ENCODE assay signal across 8 cellular contexts in genomic region chr1:1433804-1434130, GRCh38. TPM values are rescaled to one million over a fixed set of nuclear protein-coding genes. Genes with fewer than 3 reads are reported as not detected.
DNase-seq lines count a peak whose midpoint lies in the region; ATAC-seq and TF ChIP-seq lines count a peak whose summit lies in the region.

No MANE protein-coding gene starts in this region.

- H3K4me1 Mint-ChIP-seq in WTC11 = peaks cover 28% of the 10 kb centered on the region

- CTCF ChIA-PET in WTC11 (lab: Charles Lee) = interaction anchor here (0.5 to 2.1 kb wide), 9 partner anchors 13 to 82 kb away, joined by 3 to 11 read pairs (median 5); partner anchors contain the start of genes ANKRD65, AURKAIP1, CCNL2 and MRPL20

- intact Hi-C loops in prostate gland (cut with DNase I) = no loop called here

- no peak overlapping the region for H3K27ac Mint-ChIP-seq in WTC11

- POLR2A ChIA-PET in WTC11 (lab: Charles Lee) = interaction anchor here (0.6 to 2.5 kb wide), 5 partner anchors 10 to 66 kb away, joined by 3 to 7 read pairs (median 7); partner anchors contain the start of genes AURKAIP1 and CCNL2

- no peak for TF ChIP-seq POLR2A in prostate gland (IDR thresholded peaks at IDR 0.05)

- peak; percentile 24 for DNase-seq in GM19238 (ENCODE audit: insufficient read length, low spot score)
- DNase-seq in WTC11 (ENCODE audit: low spot score) = no peak
- DNase-seq in prostate gland (ENCODE audit: low spot score) = no peak
- no peak for DNase-seq in SIG-M5 treated with dmso at 0.1 percent for 504 hours (lab: John Stamatoyannopoulos, UW; ENCODE audit: unreplicated experiment)
- no peak for DNase-seq in NCI-H2029 (lab: John Stamatoyannopoulos, UW)
- DNase-seq in dedifferentiated amniotic fluid mesenchymal stem cell (ENCODE audit: extremely low spot score) = no peak

- peak overlapping the region in 1 of 2 donors; percentile 65 for H3K4me3 ChIP-seq in prostate gland

- no peaks in the 10 kb centered on the region for H3K36me3 Mint-ChIP-seq in WTC11

- ATAC-seq in WTC11 (no peak), esophagus mucosa (peak; percentile 19), HG02798 (IDR thresholded peaks at IDR 0.05; ENCODE audit: poor library complexity, unreplicated experiment) (no peak)

- H3K27me3 Mint-ChIP-seq in WTC11 (ENCODE audit: low read depth) = peaks cover 6% of the 10 kb centered on the region; the same call in 1 of the 2 replicates

- no peaks in the 10 kb centered on the region for H3K27me3 ChIP-seq in prostate gland (replicated peaks; ENCODE audit: insufficient read depth)

- H3K9me3 Mint-ChIP-seq in WTC11 = no peaks in the 10 kb centered on the region

- peak overlapping the region; percentile 96 for H3K27ac ChIP-seq in prostate gland

- H3K36me3 ChIP-seq in prostate gland = no peaks in the 10 kb centered on the region

- TF ChIP-seq CTCF in WTC11 (IDR thresholded peaks at IDR 0.05) (no peak), prostate gland (IDR thresholded peaks at IDR 0.05) (no peak)

- peaks cover 58% of the 10 kb centered on the region for H3K4me1 ChIP-seq in prostate gland (replicated peaks)

- no peaks in the 10 kb centered on the region for H3K9me3 ChIP-seq in prostate gland

- 7% methylated on average over 12 of the region's 12 CpGs for WGBS in prostate gland

- peak overlapping the region; percentile 31; the same call in 1 of the 2 replicates for H3K4me3 Mint-ChIP-seq in WTC11

TF ChIP-seq in WTC11, 78 proteins besides CTCF, POLR2A, EP300 and RAD21 (continues in another document):
- TF ChIP-seq PRRX2 (CRISPR knock-in tag; IDR thresholded peaks at IDR 0.05) (no peak), USF1 (CRISPR knock-in tag; IDR thresholded peaks at IDR 0.05) (no peak), OVOL2 (CRISPR knock-in tag; IDR thresholded peaks at IDR 0.05; ENCODE audit: borderline replicate concordance) (no peak), SMAD4 (CRISPR knock-in tag; IDR thresholded peaks at IDR 0.05) (no peak), AR (CRISPR knock-in tag; IDR thresholded peaks at IDR 0.05) (no peak), FOXJ3 (CRISPR knock-in tag; IDR thresholded peaks at IDR 0.05; ENCODE audit: borderline replicate concordance) (no peak), IRF1 (CRISPR knock-in tag; IDR thresholded peaks at IDR 0.05) (no peak), RORB (CRISPR knock-in tag; IDR thresholded peaks at IDR 0.05) (no peak), ZNF263 (CRISPR knock-in tag; IDR thresholded peaks at IDR 0.05; ENCODE audit: low read depth) (no peak), AFF4 (CRISPR knock-in tag; IDR thresholded peaks at IDR 0.05; ENCODE audit: borderline replicate concordance) (no peak), GTF2I (CRISPR knock-in tag; conservative IDR thresholded peaks at IDR 0.05) (no peak), ATF6 (CRISPR knock-in tag; IDR thresholded peaks at IDR 0.05) (no peak)

RNA-seq across cellular contexts. Expression of gene VWA1, which starts 1.7 kb away (rescaled TPM):
- total RNA-seq in WTC11 (2021) = 28.3 to 35.5 TPM (median 28.3 TPM) in 3 replicates
- 29.4 TPM for total RNA-seq in esophagus mucosa
- total RNA-seq in prostate gland = 100 to 1,000 TPM; 191 to 227 TPM

RNA-seq across cellular contexts. Expression of gene ANKRD65, which starts 12.7 kb away (rescaled TPM):
- 1.6 to 2.8 TPM (median 1.9 TPM) in 3 replicates for total RNA-seq in WTC11 (2021)
- 11.9 TPM for total RNA-seq in esophagus mucosa
- total RNA-seq in prostate gland = 10 to 100 TPM; 33.7 to 34.9 TPM

RNA-seq across cellular contexts. Expression of gene ATAD3C, which starts 15.7 kb away (rescaled TPM):
- total RNA-seq in WTC11 (2021) (0.60 to 0.94 TPM (median 0.61 TPM) in 3 replicates), esophagus mucosa (2.1 TPM), prostate gland (1 to 10 TPM; 7.3 to 9.9 TPM)

RNA-seq across cellular contexts. Expression of gene MRPL20, which starts 26.7 kb away (rescaled TPM):
- 126 to 156 TPM (median 134 TPM) in 3 replicates for total RNA-seq in WTC11 (2021)
- 89.2 TPM for total RNA-seq in esophagus mucosa
- total RNA-seq in prostate gland = 100 to 1,000 TPM; 143 to 174 TPM

RNA-seq across cellular contexts. Expression of gene CCNL2, which starts 34.6 kb away (rescaled TPM):
- total RNA-seq in WTC11 (2021) (117 to 142 TPM (median 117 TPM) in 3 replicates), esophagus mucosa (58.3 TPM), prostate gland (100 to 1,000 TPM; 116 to 242 TPM)
